Comparison of ENCODE assay signal across 8 cellular contexts in genomic region chr5:41869739-41870620, GRCh38. TPM values are rescaled to one million over a fixed set of nuclear protein-coding genes. Genes with fewer than 3 reads are reported as not detected.
DNase-seq lines count a peak whose midpoint lies in the region; ATAC-seq and TF ChIP-seq lines count a peak whose summit lies in the region.

OXCT1 (minus strand) TSS chr5:41870425; CDS start chr5:41870358, 67 bp downstream.

- DNase-seq in AG04449 (ENCODE audit: low read depth, low spot score), result no peak
- peak; percentile 94 for DNase-seq in NCI-H2196 (lab: John Stamatoyannopoulos, UW; ENCODE audit: unreplicated experiment)
- DNase-seq in activated B cell treated with CpG ODN at 0.5 μM for 24 hours, result peak; percentile 82
- peak; percentile 95 for DNase-seq in central memory CD4-positive, alpha-beta T cell
- peak; percentile 89 for DNase-seq in islet precursor cell
- DNase-seq in stimulated activated CD4-positive, alpha-beta T cell treated with anti-CD3 and anti-CD28 coated beads, Interleukin-12 subunit alpha, Interleukin-12 subunit beta, amount 100 ng/mL, for 48 hours (ENCODE audit: low read depth in 2 of 3, low spot score in 1 of 3), result peak; percentile 83 to 92 (median 89)

- H3K9me3 Mint-ChIP-seq in activated B cell treated with CpG ODN at 0.5 μM for 24 hours, result no peaks in the 10 kb centered on the region

- ATAC-seq in GM18873 (IDR thresholded peaks at IDR 0.05; ENCODE audit: low FRiP score, unreplicated experiment) (peak; percentile 95), HG03135 (IDR thresholded peaks at IDR 0.05; ENCODE audit: unreplicated experiment) (peak; percentile 95), activated B cell treated with CpG ODN at 0.5 μM for 24 hours (ENCODE audit: low read depth) (peak; percentile 95)

- intact Hi-C loops in activated B cell treated with CpG ODN at 0.5 μM for 24 hours (cut with micrococcal nuclease), result loop anchor here (1.0 kb wide), 4 partner anchors 34 to 1613 kb away; partner anchors contain the start of genes FBXO4, HMGCS1, RIMOC1 and TMEM267

- H3K4me1 Mint-ChIP-seq in activated B cell treated with CpG ODN at 0.5 μM for 24 hours, result peaks cover 32% of the 10 kb centered on the region

- H3K4me3 Mint-ChIP-seq in activated B cell treated with CpG ODN at 0.5 μM for 24 hours, result peak within 1 kb of the TSS; percentile 93

- POLR2A ChIA-PET in AG04449 (lab: Yijun Ruan, JAX), result interaction anchor here (1.0 kb wide), 1 partner anchor 34 kb away, joined by 7 read pairs; the partner anchor contains the start of gene RIMOC1
- POLR2A ChIA-PET in activated B cell treated with CpG ODN at 0.5 μM for 24 hours (lab: Charles Lee), result interaction anchor here (1.0 to 2.9 kb wide), 3 partner anchors 34 to 55 kb away, joined by 3 to 40 read pairs (median 13); partner anchors contain the start of genes FBXO4 and RIMOC1

- peak within 1 kb of the TSS; percentile 91 for H3K27ac Mint-ChIP-seq in activated B cell treated with CpG ODN at 0.5 μM for 24 hours

- peaks cover 5% of the 10 kb centered on the region for H3K36me3 Mint-ChIP-seq in activated B cell treated with CpG ODN at 0.5 μM for 24 hours (ENCODE audit: low read depth)

- TF ChIP-seq CTCF in AG04449 (IDR thresholded peaks at IDR 0.05; ENCODE audit: insufficient read depth, low read length, missing control alignments), result no peak
- no peak for TF ChIP-seq CTCF in activated B cell treated with CpG ODN at 0.5 μM for 24 hours (IDR thresholded peaks at IDR 0.05)

- H3K4me3 ChIP-seq in AG04449 (ENCODE audit: low read depth, low read length), result peak within 1 kb of the TSS; percentile 83

- CTCF ChIA-PET in AG04449 (lab: Yijun Ruan, JAX) (interaction anchor here (1.0 to 6.0 kb wide), 3 partner anchors 13 to 897 kb away, joined by 4 to 49 read pairs (median 6); no protein-coding TSS in a partner anchor), activated B cell treated with CpG ODN at 0.5 μM for 24 hours (lab: Charles Lee) (interaction anchor here (0.5 to 1.7 kb wide), 3 partner anchors 13 to 188 kb away, joined by 3 to 4 read pairs (median 3); no protein-coding TSS in a partner anchor)

- no peaks in the 10 kb centered on the region for H3K27me3 Mint-ChIP-seq in activated B cell treated with CpG ODN at 0.5 μM for 24 hours

RNA-seq across cellular contexts. Expression of gene OXCT1, which starts in this region (rescaled TPM):
- total RNA-seq in activated B cell treated with CpG ODN at 0.5 μM for 24 hours, result 27.3 and 27.4 TPM in 2 replicates
